In genomic region chr18:26746284-26747130, GRCh38 we compare ENCODE assay signal across 15 cellular contexts.
A peak's percentile ranks its signal among the peaks of the same experiment; 100 is the strongest.
DNase-seq lines count a peak whose midpoint lies in the region; ATAC-seq and TF ChIP-seq lines count a peak whose summit lies in the region.
"Had no signal": no experiment of that assay in that cellular context is flagged by ENCODE, and none has a peak within 500 bp of the region (broad histone marks: within the 10 kb centered on the region; RNA-seq: fewer than 3 reads in every experiment).

No MANE protein-coding gene starts in this region.

- peak overlapping the region; percentile 75 for H3K18ac ChIP-seq in mesendoderm (ENCODE audit: low read length)

- POLR2A ChIA-PET in naive thymus-derived CD8-positive, alpha-beta T cell (lab: Charles Lee): no interaction called here

- WGBS in esophagus muscularis mucosa: 69% methylated on average over 10 of the region's 10 CpGs
- no CpG with 5 or more reads among the region's 10 CpGs for WGBS in mesendoderm (ENCODE audit: extremely low coverage, insufficient coverage, low lambda C conversion rate)

- H2AK5ac ChIP-seq in mesendoderm (ENCODE audit: low read length): no peak overlapping the region

- no peak for ATAC-seq in GM18520 (IDR thresholded peaks at IDR 0.05; ENCODE audit: unreplicated experiment)
- no peak for ATAC-seq in naive thymus-derived CD8-positive, alpha-beta T cell

- no peaks in the 10 kb centered on the region for H3K36me3 ChIP-seq in esophagus muscularis mucosa
- no peaks in the 10 kb centered on the region for H3K36me3 ChIP-seq in mesendoderm (ENCODE audit: control insufficient read depth, insufficient read depth, low read length)
- H3K36me3 ChIP-seq: BLaER1 treated with 17β-estradiol and CSF1 and Interleukin-3, amounts not matched to agents 10 nM and 100 nM had no signal

- peaks cover 0 to 10% (median 0%) of the 10 kb centered on the region in 4 donors for H3K4me1 ChIP-seq in esophagus muscularis mucosa
- no peaks in the 10 kb centered on the region for H3K4me1 ChIP-seq in mesendoderm (ENCODE audit: control insufficient read depth, low read depth, low read length)
- H3K4me1 ChIP-seq: BLaER1 treated with 17β-estradiol and CSF1 and Interleukin-3, amounts not matched to agents 10 nM and 100 nM had no signal

- H3K4me3 Mint-ChIP-seq in CD14-positive monocyte: peak overlapping the region; percentile 67 to 88
- H3K4me3 Mint-ChIP-seq in naive thymus-derived CD8-positive, alpha-beta T cell: no peak overlapping the region
- H3K4me3 Mint-ChIP-seq: activated CD4-positive, alpha-beta memory T cell treated with anti-CD3 and anti-CD28 coated beads for 36 hours; activated naive CD8-positive, alpha-beta T cell had no signal

- no peak overlapping the region for H3K9ac ChIP-seq in mesendoderm (ENCODE audit: low read length)
- H3K9ac ChIP-seq: BLaER1 treated with 17β-estradiol and CSF1 and Interleukin-3, amounts not matched to agents 10 nM and 100 nM had no signal

- H3K27me3 Mint-ChIP-seq in CD14-positive monocyte (ENCODE audit: low read depth in 3 of 3): no peaks in the 10 kb centered on the region
- H3K27me3 Mint-ChIP-seq in naive thymus-derived CD8-positive, alpha-beta T cell: peaks cover 0 to 7% (median 0%) of the 10 kb centered on the region in 5 donors
- H3K27me3 Mint-ChIP-seq: activated CD4-positive, alpha-beta memory T cell treated with anti-CD3 and anti-CD28 coated beads for 36 hours; activated naive CD8-positive, alpha-beta T cell had no signal

- H3K79me1 ChIP-seq in mesendoderm (ENCODE audit: low read length): no peaks in the 10 kb centered on the region

- no peaks in the 10 kb centered on the region for H3K36me3 Mint-ChIP-seq in CD14-positive monocyte
- H3K36me3 Mint-ChIP-seq in naive thymus-derived CD8-positive, alpha-beta T cell: no peaks in the 10 kb centered on the region
- H3K36me3 Mint-ChIP-seq: activated CD4-positive, alpha-beta memory T cell treated with anti-CD3 and anti-CD28 coated beads for 36 hours; activated naive CD8-positive, alpha-beta T cell had no signal

- no peak overlapping the region for H4K8ac ChIP-seq in mesendoderm (ENCODE audit: low read depth, low read length)

- TF ChIP-seq EP300 in esophagus muscularis mucosa (IDR thresholded peaks at IDR 0.05): no peak

- H3K56ac ChIP-seq in mesendoderm (ENCODE audit: low read length): no peak overlapping the region

- no peaks in the 10 kb centered on the region for H3K27me3 ChIP-seq in esophagus muscularis mucosa
- no peaks in the 10 kb centered on the region for H3K27me3 ChIP-seq in mesendoderm (ENCODE audit: insufficient read depth, low read length, poor library complexity)
- H3K27me3 ChIP-seq: BLaER1 treated with 17β-estradiol and CSF1 and Interleukin-3, amounts not matched to agents 10 nM and 100 nM had no signal

- no peak overlapping the region for H4K5ac ChIP-seq in mesendoderm (ENCODE audit: low read length)

- no peaks in the 10 kb centered on the region for H3K79me2 ChIP-seq in mesendoderm (ENCODE audit: control insufficient read depth, insufficient read depth, low read length)

- no peaks in the 10 kb centered on the region for H3K9me3 ChIP-seq in esophagus muscularis mucosa

- no peak overlapping the region for H2BK15ac ChIP-seq in mesendoderm (replicated peaks; ENCODE audit: low read depth)

- no peak overlapping the region for H3K4me2 ChIP-seq in mesendoderm (ENCODE audit: low read length)
- H3K4me2 ChIP-seq: BLaER1 treated with 17β-estradiol and CSF1 and Interleukin-3, amounts not matched to agents 10 nM and 100 nM had no signal

- TF ChIP-seq POLR2A in esophagus muscularis mucosa (IDR thresholded peaks at IDR 0.05; ENCODE audit: low read depth): no peak

- H3K4me3 ChIP-seq in esophagus muscularis mucosa: no peak overlapping the region
- no peak overlapping the region for H3K4me3 ChIP-seq in mesendoderm (ENCODE audit: low read length)
- H3K4me3 ChIP-seq: BLaER1 treated with 17β-estradiol and CSF1 and Interleukin-3, amounts not matched to agents 10 nM and 100 nM had no signal

- peaks cover 0 to 3% (median 0%) of the 10 kb centered on the region in 7 donors for H3K9me3 Mint-ChIP-seq in CD14-positive monocyte
- peaks cover 0 to 8% (median 0%) of the 10 kb centered on the region in 9 donors for H3K9me3 Mint-ChIP-seq in naive thymus-derived CD8-positive, alpha-beta T cell
- H3K9me3 Mint-ChIP-seq: activated CD4-positive, alpha-beta memory T cell treated with anti-CD3 and anti-CD28 coated beads for 36 hours had no signal

- H3K4me1 Mint-ChIP-seq in CD14-positive monocyte: peaks cover 25% of the 10 kb centered on the region
- no peaks in the 10 kb centered on the region for H3K4me1 Mint-ChIP-seq in naive thymus-derived CD8-positive, alpha-beta T cell

- intact Hi-C loops in CD14-positive monocyte (cut with micrococcal nuclease): no loop called here
- intact Hi-C loops in esophagus muscularis mucosa (cut with DNase I): no loop called here

- no peak overlapping the region for H3K4ac ChIP-seq in mesendoderm (ENCODE audit: low read depth, low read length)

- no peak overlapping the region for H2BK5ac ChIP-seq in mesendoderm (ENCODE audit: low read length)

- H2BK120ac ChIP-seq in mesendoderm (ENCODE audit: low read depth, low read length): no peak overlapping the region

- DNase-seq in CD14-positive monocyte (ENCODE audit: low spot score) (no peak), OCI-M1 (lab: John Stamatoyannopoulos, UW) (peak; percentile 56), esophagus muscularis mucosa (ENCODE audit: extremely low spot score) (peak; percentile 21), mesendoderm (no peak), hypothalamus (lab: John Stamatoyannopoulos, UW) (no peak), activated gamma-delta T cell treated with Interleukin-2 at 50 U/mL for 16 hours (no peak)
- no peak for DNase-seq in naive thymus-derived CD8-positive, alpha-beta T cell
- DNase-seq: activated CD4-positive, alpha-beta memory T cell treated with anti-CD3 and anti-CD28 coated beads for 36 hours; MM.1S; NCI-H510A treated with DMSO at 0.1 percent for 48 hours; stimulated activated CD4-positive, alpha-beta T cell treated with anti-CD3 and anti-CD28 coated beads, Interleukin-2, amount 100 ng/mL, for 48 hours; substantia nigra had no signal

- peak overlapping the region in 5 of 7 donors; percentile 30 to 79 (median 53) for H3K27ac Mint-ChIP-seq in CD14-positive monocyte
- no peak overlapping the region for H3K27ac Mint-ChIP-seq in naive thymus-derived CD8-positive, alpha-beta T cell
- H3K27ac Mint-ChIP-seq: activated CD4-positive, alpha-beta memory T cell treated with anti-CD3 and anti-CD28 coated beads for 36 hours; activated naive CD8-positive, alpha-beta T cell had no signal

- no peak overlapping the region for H3K23ac ChIP-seq in mesendoderm (ENCODE audit: low read length)

- no peak overlapping the region for H3K27ac ChIP-seq in esophagus muscularis mucosa (replicated peaks in 1 of 4)
- no peak overlapping the region for H3K27ac ChIP-seq in mesendoderm (ENCODE audit: low read depth, low read length)
- H3K27ac ChIP-seq: BLaER1 treated with 17β-estradiol and CSF1 and Interleukin-3, amounts not matched to agents 10 nM and 100 nM had no signal

- TF ChIP-seq CTCF in CD14-positive monocyte (IDR thresholded peaks at IDR 0.05): no peak
- TF ChIP-seq CTCF in esophagus muscularis mucosa (IDR thresholded peaks at IDR 0.05): no peak

Comparison
In these comparisons a context has a peak if more than half of its experiments do, and no peak if none do; other contexts are left out.
1. DNase-seq: peak in OCI-M1 (single experiment) and esophagus muscularis mucosa (single experiment); none in CD14-positive monocyte (single experiment), mesendoderm (single experiment), naive thymus-derived CD8-positive, alpha-beta T cell (0 of 10), hypothalamus (0 of 51) and activated gamma-delta T cell treated with Interleukin-2 at 50 U/mL for 16 hours (single experiment).
2. H3K27ac Mint-ChIP-seq: peak in CD14-positive monocyte (5 of 7); none in naive thymus-derived CD8-positive, alpha-beta T cell (0 of 10).
3. H3K4me3 Mint-ChIP-seq: peak in CD14-positive monocyte (2 of 2); none in naive thymus-derived CD8-positive, alpha-beta T cell (0 of 10).